15 cellular contexts compared by ENCODE assay signal in genomic region chr3:126304704-126305103, GRCh38. TPM values are rescaled to one million over a fixed set of nuclear protein-coding genes. Genes with fewer than 3 reads are reported as not detected.
DNase-seq lines count a peak whose midpoint lies in the region; ATAC-seq, FAIRE-seq and TF ChIP-seq lines count a peak whose summit lies in the region.
"Had no signal": no experiment of that assay in that cellular context is flagged by ENCODE, and none has a peak within 500 bp of the region (broad histone marks: within the 10 kb centered on the region; RNA-seq: fewer than 3 reads in every experiment).

No MANE protein-coding gene starts in this region.

- H3K27me3 Mint-ChIP-seq in HFFc6 (ENCODE audit: insufficient read depth), result no peaks in the 10 kb centered on the region

- no peak for TF ChIP-seq CTCF in HFFc6 (IDR thresholded peaks at IDR 0.05)

- peak; percentile 9 for FAIRE-seq in urothelium cell line (lab: Jason Lieb, UNC)
- FAIRE-seq: GM12878, K562 had no signal

- H3K4me3 Mint-ChIP-seq in HFFc6, result peak overlapping the region; percentile 19; the same call in 1 of the 2 replicates

- peak; percentile 58 for DNase-seq in HFFc6
- DNase-seq in RKO (ENCODE audit: low spot score), result peak; percentile 52
- no peak for DNase-seq in urothelium cell line (ENCODE audit: low spot score)
- no peak for DNase-seq in Kasumi-1 (lab: John Stamatoyannopoulos, UW)
- no peak for DNase-seq in NCI-H1092 treated with DMSO at 0.1 percent for 48 hours (lab: John Stamatoyannopoulos, UW)
- DNase-seq: MG63, NCI-H1105 treated with DMSO at 0.1 percent for 48 hours, NCI-H187 treated with DMSO at 0.1 percent for 48 hours, NCI-H2171 treated with DMSO at 0.1 percent for 48 hours, NCI-H510A treated with DMSO at 0.1 percent for 48 hours had no signal

- peak; percentile 69 for ATAC-seq in esophagus mucosa
- no peak for ATAC-seq in GM19467 (IDR thresholded peaks at IDR 0.05; ENCODE audit: unreplicated experiment)
- ATAC-seq: GM12878, HCT116, K562 had no signal

- peaks cover 35% of the 10 kb centered on the region for H3K4me1 Mint-ChIP-seq in HFFc6 (ENCODE audit: low read depth)

- peaks cover 22% of the 10 kb centered on the region for H3K36me3 Mint-ChIP-seq in HFFc6 (ENCODE audit: low read depth)

- H3K27ac Mint-ChIP-seq in HFFc6, result peak overlapping the region; percentile 91

- H3K9me3 Mint-ChIP-seq in HFFc6, result peaks cover 29% of the 10 kb centered on the region

RNA-seq across cellular contexts. Expression of gene KLF15, which starts 52.5 kb away (rescaled TPM):
- total RNA-seq in HFFc6 (2021; fragmentation: NEBNext Ultra II Directional; extraction: Animal tissue kit (Norgen Biotek cat#: 25700)), result 1 to 10 TPM in 2 of 6 experiments, under 1 TPM in 4; 0.63 to 1.2 (median 0.81) TPM
- total RNA-seq in esophagus mucosa, result 0.60 TPM

Comparison
In these comparisons a context has a peak if more than half of its experiments do, and no peak if none do; other contexts are left out.
1. DNase-seq: peak in HFFc6 (single experiment) and RKO (single experiment); none in urothelium cell line (single experiment), Kasumi-1 (0 of 2) and NCI-H1092 treated with DMSO at 0.1 percent for 48 hours (single experiment).